Comparison of ENCODE assay signal across 21 cellular contexts in the genomic region with DNA sequence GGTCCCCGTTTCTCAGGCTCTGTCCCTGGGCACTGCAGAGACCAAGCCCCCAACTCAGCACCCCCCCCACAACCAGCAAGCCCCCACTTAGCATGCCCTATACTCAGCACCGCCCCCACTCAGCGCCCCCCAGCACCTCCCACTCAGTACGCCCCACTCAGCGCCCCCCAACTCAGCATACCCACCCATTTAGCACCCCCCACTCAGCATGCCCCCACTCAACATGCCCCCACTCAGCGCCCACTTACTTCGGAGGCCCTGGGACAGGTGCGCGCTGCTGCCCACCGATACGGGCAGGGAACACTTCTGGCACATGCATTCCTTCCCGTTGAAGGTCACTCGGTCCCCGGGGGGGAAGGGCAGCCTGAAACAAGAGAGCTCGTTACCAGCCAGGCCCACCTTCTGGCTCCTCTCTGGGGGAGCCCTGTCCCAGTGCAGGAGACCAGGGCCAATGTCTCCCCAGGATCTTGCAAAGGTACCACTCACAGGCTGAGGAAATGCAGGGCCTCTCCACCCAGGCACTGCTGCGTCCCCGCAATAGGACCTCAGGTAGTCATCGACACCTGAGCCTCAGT.
DNase-seq lines count a peak whose midpoint lies in the region; ATAC-seq, FAIRE-seq and TF ChIP-seq lines count a peak whose summit lies in the region.
"Had no signal": no experiment of that assay in that cellular context is flagged by ENCODE, and none has a peak within 500 bp of the region (broad histone marks: within the 10 kb centered on the region; RNA-seq: fewer than 3 reads in every experiment).

No MANE protein-coding gene starts in this region.

- no peak overlapping the region for H3K27ac ChIP-seq in right atrium auricular region
- H3K27ac ChIP-seq in H1 (ENCODE audit: low read depth, low read length), result no peak overlapping the region
- H3K27ac ChIP-seq in osteoblast (ENCODE audit: low read depth, low read length), result no peak overlapping the region
- H3K27ac ChIP-seq: BLaER1 had no signal

- H3K14ac ChIP-seq in H1 (ENCODE audit: insufficient read length), result no peak overlapping the region

- CTCF ChIA-PET in H1 (lab: Charles Lee; ENCODE audit: partially characterized antibody), result interaction anchor here (0.6 to 5.7 kb wide), 7 partner anchors 12 to 162 kb away, joined by 3 to 34 read pairs (median 3); no protein-coding TSS in a partner anchor

- H2BK12ac ChIP-seq in H1 (ENCODE audit: low read depth, low read length), result no peak overlapping the region

- H3K27me3 ChIP-seq in right atrium auricular region, result no peaks in the 10 kb centered on the region
- no peaks in the 10 kb centered on the region for H3K27me3 ChIP-seq in H1 (replicated peaks in 1 of 4; ENCODE audit: control insufficient read depth in 3 of 4, extremely low read depth in 1 of 4, insufficient read depth in 3 of 4, low read length in 3 of 4)
- peaks cover 3% of the 10 kb centered on the region for H3K27me3 ChIP-seq in osteoblast (ENCODE audit: insufficient read depth, low read length)
- H3K27me3 ChIP-seq: BLaER1 had no signal

- peaks cover 0 to 15% of the 10 kb centered on the region in 2 donors for H3K4me1 ChIP-seq in right atrium auricular region
- H3K4me1 ChIP-seq in H1 (replicated peaks in 1 of 4; ENCODE audit: control insufficient read depth in 3 of 4, insufficient read depth in 4 of 4, low read length in 3 of 4), result peaks cover 0 to 2% (median 0%) of the 10 kb centered on the region in 4 experiments; a peak in 3 of 7 replicates
- H3K4me1 ChIP-seq in osteoblast (ENCODE audit: insufficient read depth, low read length), result no peaks in the 10 kb centered on the region

- no peak overlapping the region for H3K9ac ChIP-seq in H1 (replicated peaks in 1 of 4; ENCODE audit: extremely low read depth in 1 of 4, low read depth in 3 of 4, low read length in 3 of 4)

- H3K4ac ChIP-seq in H1 (replicated peaks; ENCODE audit: insufficient read length, low read depth, low read length), result no peak overlapping the region

- H2AK5ac ChIP-seq in H1 (ENCODE audit: low read depth, low read length), result no peak overlapping the region

- no peak overlapping the region for H2BK5ac ChIP-seq in H1 (ENCODE audit: low read depth, low read length)

- H2BK15ac ChIP-seq in H1 (ENCODE audit: low read length), result no peak overlapping the region

- H4K20me1 ChIP-seq in H1 (replicated peaks in 1 of 2; ENCODE audit: control insufficient read depth in 1 of 2, insufficient read depth in 2 of 2, low read length in 2 of 2), result no peaks in the 10 kb centered on the region
- H4K20me1 ChIP-seq in osteoblast (ENCODE audit: insufficient read depth, low read length), result no peaks in the 10 kb centered on the region
- H4K20me1 ChIP-seq: BLaER1 had no signal

- no peak for TF ChIP-seq POLR2A in H1 (IDR thresholded peaks at IDR 0.05; ENCODE audit: control extremely low read depth in 1 of 2, low read depth in 2 of 2, low read length in 2 of 2)

- no peak overlapping the region; the same call in 1 of the 2 replicates for H2BK20ac ChIP-seq in H1 (ENCODE audit: low read length)

- ATAC-seq in Right ventricle myocardium superior (ENCODE audit: poor library complexity) (no peak), GM19467 (IDR thresholded peaks at IDR 0.05; ENCODE audit: unreplicated experiment) (no peak), GM21390 (IDR thresholded peaks at IDR 0.05; ENCODE audit: unreplicated experiment) (no peak), GM21619 (IDR thresholded peaks at IDR 0.05; ENCODE audit: unreplicated experiment) (no peak)
- ATAC-seq: CD8-positive, alpha-beta T cell; GM12878; GM23338; HCT116 had no signal

- H3K4me3 ChIP-seq in right atrium auricular region, result no peak overlapping the region
- H3K4me3 ChIP-seq in H1 (ENCODE audit: extremely low read depth in 1 of 4, insufficient read depth in 2 of 4, low read depth in 3 of 4, low read length in 4 of 4), result no peak overlapping the region
- H3K4me3 ChIP-seq in osteoblast (ENCODE audit: insufficient read depth, low read length), result no peak overlapping the region
- H3K4me3 ChIP-seq: BLaER1, GM12878, GM23338 had no signal

- H3K79me1 ChIP-seq in H1 (ENCODE audit: low read depth, low read length), result no peaks in the 10 kb centered on the region

- TF ChIP-seq CTCF in right atrium auricular region (IDR thresholded peaks at IDR 0.05), result no peak
- TF ChIP-seq CTCF in H1 (IDR thresholded peaks at IDR 0.05; ENCODE audit: control extremely low read depth in 1 of 3, insufficient read depth in 1 of 3, low read depth in 1 of 3, low read length in 3 of 3), result no peak
- TF ChIP-seq CTCF in osteoblast (IDR thresholded peaks at IDR 0.05; ENCODE audit: extremely low read depth, low read depth, low read length), result no peak

- H4K5ac ChIP-seq in H1 (ENCODE audit: insufficient read length, low read depth, low read length), result no peak overlapping the region

- FAIRE-seq in H1 (lab: Jason Lieb, UNC), result no peak
- FAIRE-seq: GM12878, HTR-8/SVneo had no signal

- WGBS in H1 (ENCODE audit: extremely low coverage in 1 of 2, insufficient coverage in 1 of 2, insufficient read length in 1 of 2, insufficient replicate concordance in 2 of 2, low coverage in 1 of 2, low lambda C conversion rate in 2 of 2, missing lambda C conversion rate in 1 of 2), 2 experiments, result 89% methylated on average over 14 of the region's 18 CpGs; no CpG with 5 or more reads in 1 of the 2 experiments

- no peaks in the 10 kb centered on the region for H3K79me2 ChIP-seq in H1 (ENCODE audit: control insufficient read depth in 1 of 2, insufficient read depth in 2 of 2, low read length in 2 of 2)
- no peaks in the 10 kb centered on the region for H3K79me2 ChIP-seq in osteoblast (ENCODE audit: insufficient read depth, low read length)

- TF ChIP-seq RAD21 in H1 (IDR thresholded peaks at IDR 0.05 in 1 of 2, conservative IDR thresholded peaks at IDR 0.05 in 1 of 2; ENCODE audit: low read depth in 2 of 2, low read length in 2 of 2), result no peak

- no peak overlapping the region for H3K18ac ChIP-seq in H1 (ENCODE audit: extremely low read depth, low read length)

- no peak overlapping the region for H3K23ac ChIP-seq in H1 (ENCODE audit: insufficient read length)

- H4K8ac ChIP-seq in H1 (ENCODE audit: extremely low read depth, insufficient read depth, low read length), result peak overlapping the region; percentile 35; the same call in 1 of the 2 replicates

- H2BK120ac ChIP-seq in H1 (replicated peaks; ENCODE audit: low read depth, low read length), result no peak overlapping the region

- H2AFZ ChIP-seq in H1 (ENCODE audit: low read length) (no peak overlapping the region), osteoblast (ENCODE audit: low read length) (no peak overlapping the region)
- H2AFZ ChIP-seq: GM23338 had no signal

- TF ChIP-seq EP300 in H1 (IDR thresholded peaks at IDR 0.05; ENCODE audit: borderline replicate concordance in 1 of 2, low read depth in 2 of 2, low read length in 2 of 2), result no peak

- H3K36me3 ChIP-seq in right atrium auricular region (no peaks in the 10 kb centered on the region), H1 (ENCODE audit: control insufficient read depth in 2 of 4, insufficient read depth in 4 of 4, low read length in 3 of 4) (no peaks in the 10 kb centered on the region), osteoblast (ENCODE audit: insufficient read depth, low read length) (no peaks in the 10 kb centered on the region)
- H3K36me3 ChIP-seq: BLaER1 had no signal

- H3K23me2 ChIP-seq in H1 (ENCODE audit: low read depth, low read length), result no peaks in the 10 kb centered on the region

- POLR2A ChIA-PET in H1 (lab: Charles Lee; ENCODE audit: partially characterized antibody), result no interaction called here

- DNase-seq in Right ventricle myocardium superior (peak; percentile 35), right atrium auricular region (ENCODE audit: low spot score) (no peak), H1 (ENCODE audit: low read depth in 1 of 2, low spot score in 2 of 2) (no peak), osteoblast (ENCODE audit: insufficient read length, low spot score, missing footprints) (peak; percentile 62)
- DNase-seq: 8988T; Calu3; CD8-positive, alpha-beta T cell; DMS53; DND-41; EL; H7; HFFc6; IMR-90 had no signal

- H3K9me3 ChIP-seq in right atrium auricular region (no peaks in the 10 kb centered on the region), H1 (ENCODE audit: insufficient read depth in 2 of 2, low read depth in 1 of 2, low read length in 1 of 2) (0 out of 4 replicates have a peak, but pooled peaks cover 0 to under 1% of the 10 kb centered on the region in 2 experiments), osteoblast (ENCODE audit: low read depth, low read length) (no peaks in the 10 kb centered on the region)

- H4K91ac ChIP-seq in H1 (replicated peaks; ENCODE audit: insufficient read length, low read length), result no peak overlapping the region

- H3K4me2 ChIP-seq in H1 (ENCODE audit: insufficient read depth in 1 of 2, low read depth in 2 of 2, low read length in 2 of 2), result no peak overlapping the region
- H3K4me2 ChIP-seq in osteoblast (ENCODE audit: insufficient read depth, low read length), result no peak overlapping the region
- H3K4me2 ChIP-seq: GM23338 had no signal

- intact Hi-C loops in Right ventricle myocardium superior (cut with DNase I), result no loop called here

- no peak overlapping the region for H3K56ac ChIP-seq in H1 (replicated peaks; ENCODE audit: insufficient read length, low read depth, low read length)

TF ChIP-seq in H1, 55 proteins besides CTCF, POLR2A, EP300 and RAD21:
- TF ChIP-seq, protein P1, sequence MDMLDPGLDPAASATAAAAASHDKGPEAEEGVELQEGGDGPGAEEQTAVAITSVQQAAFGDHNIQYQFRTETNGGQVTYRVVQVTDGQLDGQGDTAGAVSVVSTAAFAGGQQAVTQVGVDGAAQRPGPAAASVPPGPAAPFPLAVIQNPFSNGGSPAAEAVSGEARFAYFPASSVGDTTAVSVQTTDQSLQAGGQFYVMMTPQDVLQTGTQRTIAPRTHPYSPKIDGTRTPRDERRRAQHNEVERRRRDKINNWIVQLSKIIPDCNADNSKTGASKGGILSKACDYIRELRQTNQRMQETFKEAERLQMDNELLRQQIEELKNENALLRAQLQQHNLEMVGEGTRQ (IDR thresholded peaks at IDR 0.05; ENCODE audit: low read length), result no peak
- TF ChIP-seq FOSL1 (IDR thresholded peaks at IDR 0.05; ENCODE audit: insufficient read depth, low read depth, low read length) (no peak), CBX5 (IDR thresholded peaks at IDR 0.05; ENCODE audit: low read depth, low read length) (no peak), EGR1 (IDR thresholded peaks at IDR 0.05; ENCODE audit: borderline replicate concordance, low read depth, low read length) (no peak), RXRA (IDR thresholded peaks at IDR 0.05; ENCODE audit: insufficient read depth, low read depth, low read length) (no peak), TCF12 (IDR thresholded peaks at IDR 0.05; ENCODE audit: low read depth, low read length) (no peak), BACH1 (IDR thresholded peaks at IDR 0.05; ENCODE audit: low read length) (no peak), SUZ12 (IDR thresholded peaks at IDR 0.05; ENCODE audit: low read length) (no peak), YY1 (IDR thresholded peaks at IDR 0.05; ENCODE audit: low read depth, low read length) (no peak), KDM4A (IDR thresholded peaks at IDR 0.05; ENCODE audit: low read depth, low read length, severe bottlenecking) (no peak), SIRT6 (IDR thresholded peaks at IDR 0.05; ENCODE audit: low read length) (no peak)

Comparison
In these comparisons a context has a peak if more than half of its experiments do, and no peak if none do; other contexts are left out.
1. DNase-seq: peak in Right ventricle myocardium superior (single experiment) and osteoblast (single experiment); none in right atrium auricular region (single experiment) and H1 (0 of 2).